Comparison of ENCODE assay signal across 6 cellular contexts in the genomic region with DNA sequence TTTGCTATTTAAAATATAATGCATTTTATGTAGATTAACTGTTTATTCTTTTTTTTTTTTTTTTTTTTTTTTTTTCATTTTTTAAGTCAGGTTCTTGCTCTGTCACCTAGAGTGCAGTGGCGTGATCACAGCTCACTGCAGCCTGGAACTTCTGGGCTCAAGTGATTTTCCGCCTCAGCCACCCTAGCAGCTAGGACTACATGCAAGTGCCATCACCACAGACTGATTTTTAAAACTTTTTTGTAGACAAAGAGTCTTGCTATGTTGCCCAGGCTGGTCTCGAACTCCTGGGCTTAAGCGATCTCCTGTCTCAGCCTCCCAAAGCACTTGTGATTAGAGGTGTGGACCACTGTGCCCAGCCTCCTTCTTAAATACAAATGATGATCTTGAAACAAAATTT.
"Had no signal": no experiment of that assay in that cellular context is flagged by ENCODE, and none has a peak within 500 bp of the region (broad histone marks: within the 10 kb centered on the region; RNA-seq: fewer than 3 reads in every experiment).

No MANE protein-coding gene starts in this region.

- H3K27me3 Mint-ChIP-seq: IgD-negative memory B cell had no signal

- H3K27ac Mint-ChIP-seq: IgD-negative memory B cell had no signal

- DNase-seq: IMR-90, KBM-7 had no signal

- H3K4me3 ChIP-seq: K562 had no signal

- ATAC-seq: HepG2, K562 had no signal

- H3K27ac ChIP-seq: HL-60 had no signal

- H3K4me3 Mint-ChIP-seq: IgD-negative memory B cell had no signal
